In genomic region chr6:153960741-153961140, GRCh38 we compare ENCODE assay signal across 1 cellular context.
TF ChIP-seq lines count a peak whose summit lies in the region.

No MANE protein-coding gene starts in this region.

TF ChIP-seq in WTC11, 78 proteins besides CTCF, POLR2A, EP300 and RAD21 (continued from another document):
- no peak for TF ChIP-seq CREB1 (CRISPR knock-in tag; IDR thresholded peaks at IDR 0.05)
- TF ChIP-seq, protein P1, sequence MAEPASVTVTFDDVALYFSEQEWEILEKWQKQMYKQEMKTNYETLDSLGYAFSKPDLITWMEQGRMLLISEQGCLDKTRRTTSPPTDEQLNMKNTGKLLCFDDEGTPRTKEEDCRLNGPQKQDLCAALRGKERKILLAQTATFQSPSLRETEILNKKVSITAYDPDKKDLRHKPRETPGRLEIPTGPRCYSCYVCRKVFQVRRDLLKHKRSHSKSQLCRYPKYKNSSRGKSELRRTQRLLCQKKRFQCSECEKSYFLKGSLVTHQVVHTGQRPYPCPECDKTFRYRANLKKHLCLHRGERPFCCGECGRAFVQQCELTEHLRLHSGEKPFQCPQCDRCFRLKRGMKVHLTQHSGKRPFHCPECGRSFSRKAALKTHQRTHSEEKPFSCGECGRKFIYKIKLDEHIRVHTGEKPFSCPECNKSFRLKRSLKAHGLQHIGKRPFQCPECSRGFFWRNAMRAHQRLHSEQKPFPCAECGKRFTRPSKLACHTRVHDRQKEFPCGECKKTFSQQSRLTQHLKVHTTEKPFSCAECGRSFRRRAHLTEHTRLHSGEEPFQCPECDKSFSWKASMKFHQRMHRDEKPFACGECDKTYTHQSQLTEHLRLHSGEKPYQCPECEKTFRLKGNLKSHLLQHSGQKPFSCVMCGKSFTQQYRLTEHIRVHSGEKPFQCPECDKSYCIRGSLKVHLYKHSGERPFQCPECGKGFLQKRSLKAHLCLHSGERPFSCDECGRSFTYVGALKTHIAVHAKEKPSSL (CRISPR knock-in tag; conservative IDR thresholded peaks at IDR 0.05): no peak
- TF ChIP-seq, protein P2, sequence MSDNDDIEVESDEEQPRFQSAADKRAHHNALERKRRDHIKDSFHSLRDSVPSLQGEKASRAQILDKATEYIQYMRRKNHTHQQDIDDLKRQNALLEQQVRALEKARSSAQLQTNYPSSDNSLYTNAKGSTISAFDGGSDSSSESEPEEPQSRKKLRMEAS (CRISPR knock-in tag; IDR thresholded peaks at IDR 0.05): no peak
- TF ChIP-seq, protein P3, sequence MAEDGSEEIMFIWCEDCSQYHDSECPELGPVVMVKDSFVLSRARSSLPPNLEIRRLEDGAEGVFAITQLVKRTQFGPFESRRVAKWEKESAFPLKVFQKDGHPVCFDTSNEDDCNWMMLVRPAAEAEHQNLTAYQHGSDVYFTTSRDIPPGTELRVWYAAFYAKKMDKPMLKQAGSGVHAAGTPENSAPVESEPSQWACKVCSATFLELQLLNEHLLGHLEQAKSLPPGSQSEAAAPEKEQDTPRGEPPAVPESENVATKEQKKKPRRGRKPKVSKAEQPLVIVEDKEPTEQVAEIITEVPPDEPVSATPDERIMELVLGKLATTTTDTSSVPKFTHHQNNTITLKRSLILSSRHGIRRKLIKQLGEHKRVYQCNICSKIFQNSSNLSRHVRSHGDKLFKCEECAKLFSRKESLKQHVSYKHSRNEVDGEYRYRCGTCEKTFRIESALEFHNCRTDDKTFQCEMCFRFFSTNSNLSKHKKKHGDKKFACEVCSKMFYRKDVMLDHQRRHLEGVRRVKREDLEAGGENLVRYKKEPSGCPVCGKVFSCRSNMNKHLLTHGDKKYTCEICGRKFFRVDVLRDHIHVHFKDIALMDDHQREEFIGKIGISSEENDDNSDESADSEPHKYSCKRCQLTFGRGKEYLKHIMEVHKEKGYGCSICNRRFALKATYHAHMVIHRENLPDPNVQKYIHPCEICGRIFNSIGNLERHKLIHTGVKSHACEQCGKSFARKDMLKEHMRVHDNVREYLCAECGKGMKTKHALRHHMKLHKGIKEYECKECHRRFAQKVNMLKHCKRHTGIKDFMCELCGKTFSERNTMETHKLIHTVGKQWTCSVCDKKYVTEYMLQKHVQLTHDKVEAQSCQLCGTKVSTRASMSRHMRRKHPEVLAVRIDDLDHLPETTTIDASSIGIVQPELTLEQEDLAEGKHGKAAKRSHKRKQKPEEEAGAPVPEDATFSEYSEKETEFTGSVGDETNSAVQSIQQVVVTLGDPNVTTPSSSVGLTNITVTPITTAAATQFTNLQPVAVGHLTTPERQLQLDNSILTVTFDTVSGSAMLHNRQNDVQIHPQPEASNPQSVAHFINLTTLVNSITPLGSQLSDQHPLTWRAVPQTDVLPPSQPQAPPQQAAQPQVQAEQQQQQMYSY (CRISPR knock-in tag; IDR thresholded peaks at IDR 0.05): no peak
- TF ChIP-seq ZNF263 (CRISPR knock-in tag; IDR thresholded peaks at IDR 0.05; ENCODE audit: low read depth): no peak
- TF ChIP-seq, protein P4, sequence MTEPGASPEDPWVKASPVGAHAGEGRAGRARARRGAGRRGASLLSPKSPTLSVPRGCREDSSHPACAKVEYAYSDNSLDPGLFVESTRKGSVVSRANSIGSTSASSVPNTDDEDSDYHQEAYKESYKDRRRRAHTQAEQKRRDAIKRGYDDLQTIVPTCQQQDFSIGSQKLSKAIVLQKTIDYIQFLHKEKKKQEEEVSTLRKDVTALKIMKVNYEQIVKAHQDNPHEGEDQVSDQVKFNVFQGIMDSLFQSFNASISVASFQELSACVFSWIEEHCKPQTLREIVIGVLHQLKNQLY (CRISPR knock-in tag; IDR thresholded peaks at IDR 0.05): no peak
- no peak for TF ChIP-seq ZMAT4 (CRISPR knock-in tag; IDR thresholded peaks at IDR 0.05)
- TF ChIP-seq JUN (CRISPR knock-in tag; IDR thresholded peaks at IDR 0.05): no peak
- no peak for TF ChIP-seq IRF1 (CRISPR knock-in tag; IDR thresholded peaks at IDR 0.05)
- no peak for TF ChIP-seq HMGA2 (CRISPR knock-in tag; IDR thresholded peaks at IDR 0.05)
- no peak for TF ChIP-seq GABPB1 (CRISPR knock-in tag; IDR thresholded peaks at IDR 0.05)
